In genomic region chr17:67490471-67490870, GRCh38 we compare ENCODE assay signal across 9 cellular contexts.
DNase-seq lines count a peak whose midpoint lies in the region; ATAC-seq and TF ChIP-seq lines count a peak whose summit lies in the region.
"Had no signal": no experiment of that assay in that cellular context is flagged by ENCODE, and none has a peak within 500 bp of the region (broad histone marks: within the 10 kb centered on the region; RNA-seq: fewer than 3 reads in every experiment).

No MANE protein-coding gene starts in this region.

- peak overlapping the region; percentile 6; the same call in 1 of the 2 replicates for H3K4me3 ChIP-seq in GM23338
- peak overlapping the region in 1 of 4 donors; percentile 18 for H3K4me3 ChIP-seq in adrenal gland
- H3K4me3 ChIP-seq in right atrium auricular region: peak overlapping the region; percentile 16 to 28
- peak overlapping the region; percentile 53 for H3K4me3 ChIP-seq in skeletal muscle satellite cell (ENCODE audit: low read length)

- peak overlapping the region; percentile 14; the same call in 1 of the 3 replicates for H3K4me3 Mint-ChIP-seq in GM23338

- H3K36me3 ChIP-seq in GM23338 (ENCODE audit: insufficient read depth): no peaks in the 10 kb centered on the region
- no peaks in the 10 kb centered on the region for H3K36me3 ChIP-seq in adrenal gland (replicated peaks in 1 of 2)
- no peaks in the 10 kb centered on the region for H3K36me3 ChIP-seq in right atrium auricular region
- no peaks in the 10 kb centered on the region for H3K36me3 ChIP-seq in skeletal muscle satellite cell (ENCODE audit: insufficient read depth, low read length)

- ATAC-seq in GM23338 (peak; percentile 85), GM19467 (IDR thresholded peaks at IDR 0.05; ENCODE audit: unreplicated experiment) (no peak)

- intact Hi-C loops in adrenal gland (cut with DNase I): loop anchor here in 1 of 2 donors (10.0 kb wide), 1 partner anchor 114 kb away; no protein-coding TSS in a partner anchor

- H3K4me2 ChIP-seq in GM23338 (peak overlapping the region; percentile 22), skeletal muscle satellite cell (ENCODE audit: low read length) (peak overlapping the region; percentile 84)

- peaks cover 2% of the 10 kb centered on the region; the same call in 1 of the 3 replicates for H3K9me3 Mint-ChIP-seq in GM23338

- no peaks in the 10 kb centered on the region for H3K9me2 ChIP-seq in GM23338 (ENCODE audit: insufficient read depth)

- H3K27ac ChIP-seq in GM23338 (ENCODE audit: low read depth) (peak overlapping the region; percentile 39), adrenal gland (peak overlapping the region; percentile 50 to 87 (median 81)), right atrium auricular region (peak overlapping the region; percentile 82 to 94)

- peak overlapping the region; percentile 38 for H3K27ac Mint-ChIP-seq in GM23338

- H3F3A ChIP-seq in GM23338 (replicated peaks; ENCODE audit: low read depth): no peaks in the 10 kb centered on the region; the same call in 1 of the 2 replicates

- DNase-seq in GM23338 (ENCODE audit: low spot score) (peak; percentile 49), adrenal gland (peak in 1 of 7 donors; percentile 54), right atrium auricular region (ENCODE audit: low spot score) (no peak), NCI-H1694 treated with DMSO at 0.1 percent for 48 hours (lab: John Stamatoyannopoulos, UW) (no peak), GDM1 (lab: John Stamatoyannopoulos, UW) (no peak), retina (no peak)
- DNase-seq: NCI-H1436 treated with DMSO at 0.1 percent for 48 hours had no signal

- 36 to 47% (median 42%) methylated on average over 10 of the region's 10 CpGs for WGBS in adrenal gland, 4 donors

- peaks cover 84% of the 10 kb centered on the region for H3K79me2 ChIP-seq in GM23338 (replicated peaks; ENCODE audit: insufficient read depth)

- peak overlapping the region; percentile 81 for H3K9ac ChIP-seq in skeletal muscle satellite cell (ENCODE audit: low read depth, low read length)

- no peaks in the 10 kb centered on the region for H4K20me1 ChIP-seq in GM23338 (replicated peaks; ENCODE audit: insufficient read depth)

- peaks cover 39% of the 10 kb centered on the region for H3K4me1 Mint-ChIP-seq in GM23338

- H3K4me1 ChIP-seq in GM23338 (ENCODE audit: insufficient read depth): peaks cover 37% of the 10 kb centered on the region
- H3K4me1 ChIP-seq in adrenal gland (replicated peaks in 1 of 2): peaks cover 12 to 23% of the 10 kb centered on the region in 2 donors
- peaks cover 0 to 46% of the 10 kb centered on the region in 2 donors for H3K4me1 ChIP-seq in right atrium auricular region
- H3K4me1 ChIP-seq in skeletal muscle satellite cell (ENCODE audit: control insufficient read depth, insufficient read depth, low read length): peaks cover 55% of the 10 kb centered on the region

- TF ChIP-seq CTCF in GM23338 (conservative IDR thresholded peaks at IDR 0.05; ENCODE audit: low read depth in 2 of 2): no peak
- TF ChIP-seq CTCF in adrenal gland (IDR thresholded peaks at IDR 0.05): no peak
- no peak for TF ChIP-seq CTCF in right atrium auricular region (IDR thresholded peaks at IDR 0.05)

- H3K27me3 ChIP-seq in GM23338 (ENCODE audit: insufficient read depth): no peaks in the 10 kb centered on the region
- H3K27me3 ChIP-seq in adrenal gland: no peaks in the 10 kb centered on the region
- H3K27me3 ChIP-seq in right atrium auricular region: no peaks in the 10 kb centered on the region
- H3K27me3 ChIP-seq in skeletal muscle satellite cell (ENCODE audit: control insufficient read depth, insufficient read depth, low read length): peaks cover 3% of the 10 kb centered on the region

- H2AFZ ChIP-seq in GM23338: no peak overlapping the region

- H3K9me3 ChIP-seq in adrenal gland (replicated peaks in 1 of 3) (no peaks in the 10 kb centered on the region), right atrium auricular region (no peaks in the 10 kb centered on the region), skeletal muscle satellite cell (replicated peaks; ENCODE audit: low read length) (no peaks in the 10 kb centered on the region)

- TF ChIP-seq POLR2A in adrenal gland (IDR thresholded peaks at IDR 0.05): no peak

- peaks cover 13% of the 10 kb centered on the region; the same call in 2 of the 3 replicates for H3K36me3 Mint-ChIP-seq in GM23338 (ENCODE audit: low read depth)

- peaks cover 7% of the 10 kb centered on the region for H3K27me3 Mint-ChIP-seq in GM23338 (ENCODE audit: insufficient read depth, low read depth, poor library complexity)

TF ChIP-seq in GM23338, 12 proteins besides CTCF, POLR2A, EP300 and RAD21:
- no peak for TF ChIP-seq ZNF114 (CRISPR knock-in tag; IDR thresholded peaks at IDR 0.05)
- no peak for TF ChIP-seq ZNF462 (CRISPR knock-in tag; IDR thresholded peaks at IDR 0.05)
- peak; percentile 16; the same call in 1 of the 2 replicates for TF ChIP-seq NANOG (IDR thresholded peaks at IDR 0.05; ENCODE audit: borderline replicate concordance)
- no peak for TF ChIP-seq ZNF331 (CRISPR knock-in tag; IDR thresholded peaks at IDR 0.05; ENCODE audit: low read depth)
